In genomic region chr18:39555511-39555910, GRCh38 we compare ENCODE assay signal across 19 cellular contexts.
"Had no signal": no experiment of that assay in that cellular context is flagged by ENCODE, and none has a peak within 500 bp of the region (broad histone marks: within the 10 kb centered on the region; RNA-seq: fewer than 3 reads in every experiment).

No MANE protein-coding gene starts in this region.

- ATAC-seq: esophagus mucosa; left cardiac atrium; left ventricle myocardium superior; naive thymus-derived CD4-positive, alpha-beta T cell; psoas muscle; sciatic nerve had no signal

- H3K27me3 Mint-ChIP-seq: naive thymus-derived CD4-positive, alpha-beta T cell had no signal

- H3K4me3 Mint-ChIP-seq: naive thymus-derived CD4-positive, alpha-beta T cell had no signal

- H3K36me3 Mint-ChIP-seq: naive thymus-derived CD4-positive, alpha-beta T cell had no signal

- H3K27ac Mint-ChIP-seq: naive thymus-derived CD4-positive, alpha-beta T cell had no signal

- H3K4me3 ChIP-seq: dorsolateral prefrontal cortex, hepatocyte, lung, psoas muscle had no signal

- DNase-seq: cortex of kidney; dorsolateral prefrontal cortex; effector CD8-positive, alpha-beta T cell; foreskin fibroblast; head of caudate nucleus; kidney; left cardiac atrium; left ventricle myocardium superior; mesendoderm; naive thymus-derived CD4-positive, alpha-beta T cell; psoas muscle; small intestine; stimulated activated CD4-positive, alpha-beta T cell treated with anti-CD3 and anti-CD28 coated beads, Interleukin-12 subunit alpha, Interleukin-12 subunit beta, amount 100 ng/mL, for 4 hours; stimulated activated naive CD4-positive, alpha-beta T cell treated with Interleukin-2 at 50 U/mL for 16 hours; trophoblast cell had no signal

- H3K4me1 Mint-ChIP-seq: naive thymus-derived CD4-positive, alpha-beta T cell had no signal
